In the genomic region with DNA sequence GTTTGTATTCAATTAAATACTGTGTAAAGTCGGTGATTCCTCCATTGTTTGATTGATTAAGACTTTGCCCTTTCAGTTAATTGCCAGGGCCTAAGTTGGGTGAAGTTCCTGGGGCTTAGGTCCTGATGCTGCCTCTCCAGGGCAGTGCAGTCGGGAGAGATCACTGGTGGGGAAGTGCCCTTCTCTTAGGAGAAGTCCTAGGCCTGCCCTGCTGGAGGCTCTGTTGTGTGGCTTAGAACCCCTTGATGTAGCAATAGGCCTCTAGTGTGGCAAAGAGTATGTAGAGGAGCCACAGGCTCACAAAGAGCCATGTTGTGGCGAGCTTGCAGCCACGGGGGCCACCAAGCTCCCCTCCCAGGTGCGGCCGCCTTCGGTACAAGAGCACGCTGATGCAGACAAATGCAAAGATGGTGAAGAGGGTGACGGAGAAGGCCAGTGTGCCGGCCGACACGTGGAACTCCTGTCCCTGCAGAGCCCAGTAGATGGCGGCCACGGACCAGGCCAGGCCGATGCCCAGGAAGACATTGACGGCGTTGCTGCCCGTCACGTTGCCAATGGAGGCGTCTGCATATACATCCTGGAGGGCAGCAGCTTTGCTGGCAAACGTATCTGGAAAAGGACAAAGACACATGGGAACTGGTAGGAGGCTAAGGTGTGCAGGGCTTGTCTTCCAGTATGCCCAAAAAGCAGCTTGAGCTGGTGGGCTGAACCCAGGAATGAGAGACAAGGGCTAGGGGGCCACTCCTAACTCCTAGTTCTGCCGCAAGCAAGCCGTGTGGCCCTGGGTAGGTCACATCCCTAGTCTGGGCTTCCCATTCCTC, we compare ENCODE assay signal across 10 cellular contexts.
A peak's percentile ranks its signal among the peaks of the same experiment; 100 is the strongest.
DNase-seq lines count a peak whose midpoint lies in the region; ATAC-seq and TF ChIP-seq lines count a peak whose summit lies in the region.
"Had no signal": no experiment of that assay in that cellular context is flagged by ENCODE, and none has a peak within 500 bp of the region (broad histone marks: within the 10 kb centered on the region; RNA-seq: fewer than 3 reads in every experiment).

No MANE protein-coding gene starts in this region.

- TF ChIP-seq EP300 in Ishikawa (IDR thresholded peaks at IDR 0.05; ENCODE audit: borderline replicate concordance): no peak

- H3K18ac ChIP-seq in mesenchymal stem cell (ENCODE audit: low read depth in 1 of 2, low read length in 2 of 2): no peak overlapping the region

- CTCF ChIA-PET in OCI-LY7 (lab: Charles Lee; ENCODE audit: unreplicated experiment): no interaction called here

- no peaks in the 10 kb centered on the region for H3K79me2 ChIP-seq in OCI-LY7 (ENCODE audit: insufficient read depth, low read depth, low read length)

- 20% methylated on average over 22 of the region's 23 CpGs for WGBS in mesenchymal stem cell

- POLR2A ChIA-PET in OCI-LY7 (lab: Charles Lee): no interaction called here
- POLR2A ChIA-PET in naive thymus-derived CD8-positive, alpha-beta T cell (lab: Charles Lee): no interaction called here

- H4K8ac ChIP-seq in mesenchymal stem cell (ENCODE audit: low read length): no peak overlapping the region

- H3K27me3 ChIP-seq in mesenchymal stem cell (ENCODE audit: control insufficient read depth in 1 of 2, insufficient read depth in 1 of 2, low read length in 2 of 2): peaks cover 9 to 57% of the 10 kb centered on the region in 2 experiments

- no peaks in the 10 kb centered on the region for H3K9me3 Mint-ChIP-seq in endothelial cell (ENCODE audit: unreplicated experiment)
- H3K9me3 Mint-ChIP-seq in naive thymus-derived CD8-positive, alpha-beta T cell: no peaks in the 10 kb centered on the region
- H3K9me3 Mint-ChIP-seq: IgD-negative memory B cell, naive B cell had no signal

- TF ChIP-seq CTCF in OCI-LY7 (conservative IDR thresholded peaks at IDR 0.05; ENCODE audit: low read length): 0 out of 2 replicates have a peak, but pooled peaks have one; percentile 14
- peak; percentile 35 for TF ChIP-seq CTCF in endothelial cell (IDR thresholded peaks at IDR 0.05; ENCODE audit: unreplicated experiment)

- no peaks in the 10 kb centered on the region for H4K20me1 ChIP-seq in OCI-LY7 (ENCODE audit: insufficient read depth, low read length)

- H3K4me1 ChIP-seq in OCI-LY7 (ENCODE audit: insufficient read depth, low read length, poor library complexity, severe bottlenecking) (no peaks in the 10 kb centered on the region), mesenchymal stem cell (ENCODE audit: control insufficient read depth, insufficient read depth, low read depth, low read length) (no peaks in the 10 kb centered on the region)

- no peak overlapping the region for H2AK5ac ChIP-seq in mesenchymal stem cell (ENCODE audit: low read length, severe bottlenecking)

- H3K36me3 Mint-ChIP-seq in endothelial cell (ENCODE audit: low read depth, unreplicated experiment): no peaks in the 10 kb centered on the region
- H3K36me3 Mint-ChIP-seq in naive thymus-derived CD8-positive, alpha-beta T cell: no peaks in the 10 kb centered on the region
- H3K36me3 Mint-ChIP-seq: IgD-negative memory B cell, naive B cell had no signal

- no peaks in the 10 kb centered on the region for H3K27me3 Mint-ChIP-seq in endothelial cell (ENCODE audit: unreplicated experiment)
- H3K27me3 Mint-ChIP-seq in naive thymus-derived CD8-positive, alpha-beta T cell: peaks cover 13 to 40% (median 15%) of the 10 kb centered on the region in 5 donors

- peak overlapping the region; percentile 41 for H3K9ac ChIP-seq in mesenchymal stem cell (ENCODE audit: low read length)

- peaks cover 12% of the 10 kb centered on the region for H3K4me1 Mint-ChIP-seq in endothelial cell (ENCODE audit: unreplicated experiment)
- peaks cover 0 to 2% (median 0%) of the 10 kb centered on the region in 4 donors for H3K4me1 Mint-ChIP-seq in naive thymus-derived CD8-positive, alpha-beta T cell
- H3K4me1 Mint-ChIP-seq: IgD-negative memory B cell, naive B cell had no signal

- H3K4me3 Mint-ChIP-seq in endothelial cell (ENCODE audit: unreplicated experiment): no peak overlapping the region
- H3K4me3 Mint-ChIP-seq in naive thymus-derived CD8-positive, alpha-beta T cell: no peak overlapping the region
- H3K4me3 Mint-ChIP-seq: IgD-negative memory B cell, naive B cell had no signal

- H4K91ac ChIP-seq in mesenchymal stem cell (ENCODE audit: low read length): no peak overlapping the region

- H3K4me3 ChIP-seq in OCI-LY7 (ENCODE audit: low read depth, low read length, poor library complexity, severe bottlenecking) (no peak overlapping the region), mesenchymal stem cell (ENCODE audit: insufficient read depth in 1 of 2, low read depth in 1 of 2, low read length in 2 of 2) (no peak overlapping the region)

- TF ChIP-seq RAD21 in Ishikawa (IDR thresholded peaks at IDR 0.05; ENCODE audit: low read depth): peak; percentile 82

- H3K4ac ChIP-seq in mesenchymal stem cell (ENCODE audit: low read depth in 1 of 2, low read length in 2 of 2): no peak overlapping the region

- H2BK120ac ChIP-seq in mesenchymal stem cell (ENCODE audit: low read depth, low read length): no peak overlapping the region

- no peaks in the 10 kb centered on the region for H3K9me2 ChIP-seq in OCI-LY7 (ENCODE audit: insufficient read depth, low read length)

- intact Hi-C loops in OCI-LY7 (cut with micrococcal nuclease; ENCODE audit: unreplicated experiment): no loop called here

- H3K27ac Mint-ChIP-seq in endothelial cell (ENCODE audit: unreplicated experiment): no peak overlapping the region
- H3K27ac Mint-ChIP-seq in naive thymus-derived CD8-positive, alpha-beta T cell: no peak overlapping the region
- H3K27ac Mint-ChIP-seq: IgD-negative memory B cell, naive B cell had no signal

- no peak overlapping the region for H3K14ac ChIP-seq in mesenchymal stem cell (ENCODE audit: low read length in 2 of 2)

- H2AFZ ChIP-seq in OCI-LY7 (ENCODE audit: low read length): no peak overlapping the region
- no peak overlapping the region for H2AFZ ChIP-seq in mesenchymal stem cell (ENCODE audit: low read depth, low read length)

- no peak overlapping the region for H3K4me2 ChIP-seq in OCI-LY7 (ENCODE audit: low read length)
- H3K4me2 ChIP-seq in mesenchymal stem cell (ENCODE audit: low read length, poor library complexity, severe bottlenecking): no peak overlapping the region

- no TSS peak for BruUV-seq in OCI-LY7 (replicated peaks; lab: Mats Ljungman, UMichigan)

- peak; percentile 76 for DNase-seq in DMS153 (lab: John Stamatoyannopoulos, UW)
- DNase-seq in OCI-LY7 (ENCODE audit: low spot score): no peak
- peak; percentile 86 for DNase-seq in endothelial cell (ENCODE audit: low spot score)
- peak; percentile 50 for DNase-seq in mesenchymal stem cell
- no peak for DNase-seq in naive thymus-derived CD8-positive, alpha-beta T cell
- no peak for DNase-seq in activated CD4-positive, CD25-positive, alpha-beta regulatory T cell (lab: John Stamatoyannopoulos, UW)
- DNase-seq: naive B cell had no signal

- H3K9me3 ChIP-seq in OCI-LY7 (ENCODE audit: low read length) (no peaks in the 10 kb centered on the region), mesenchymal stem cell (ENCODE audit: control insufficient read depth, low read length) (no peaks in the 10 kb centered on the region)

- no peak for ATAC-seq in GM18498 (IDR thresholded peaks at IDR 0.05; ENCODE audit: unreplicated experiment)
- no peak for ATAC-seq in naive thymus-derived CD8-positive, alpha-beta T cell

- H2BK12ac ChIP-seq in mesenchymal stem cell (ENCODE audit: low read length in 2 of 2): no peak overlapping the region

- H2BK5ac ChIP-seq in mesenchymal stem cell (ENCODE audit: low read depth, low read length, poor library complexity, severe bottlenecking): no peak overlapping the region

- no peaks in the 10 kb centered on the region for H3K79me1 ChIP-seq in mesenchymal stem cell (replicated peaks; ENCODE audit: low read length, poor library complexity, severe bottlenecking)

- no peak overlapping the region for H3K23ac ChIP-seq in mesenchymal stem cell (ENCODE audit: low read length in 2 of 2)

- H3K36me3 ChIP-seq in OCI-LY7 (ENCODE audit: insufficient read depth, low read length) (no peaks in the 10 kb centered on the region), mesenchymal stem cell (ENCODE audit: control insufficient read depth in 1 of 2, insufficient read depth in 2 of 2, low read depth in 1 of 2, low read length in 2 of 2) (no peaks in the 10 kb centered on the region)

- H2BK15ac ChIP-seq in mesenchymal stem cell (ENCODE audit: low read depth, poor library complexity, severe bottlenecking): no peak overlapping the region

- H3K27ac ChIP-seq in OCI-LY7 (ENCODE audit: low read depth, low read length, poor library complexity, severe bottlenecking) (no peak overlapping the region), mesenchymal stem cell (ENCODE audit: low read length, poor library complexity, severe bottlenecking) (no peak overlapping the region)

TF ChIP-seq in Ishikawa, 13 proteins besides CTCF, POLR2A, EP300 and RAD21:
- TF ChIP-seq MAX (IDR thresholded peaks at IDR 0.05) (peak; percentile 68), YY1 (IDR thresholded peaks at IDR 0.05; ENCODE audit: low read depth) (peak; percentile 54; the same call in 1 of the 2 replicates), CREB1 (IDR thresholded peaks at IDR 0.05; ENCODE audit: low read depth) (no peak)

Comparison
In these comparisons a context has a peak if more than half of its experiments do, and no peak if none do; other contexts are left out.
1. DNase-seq: peak in DMS153 (single experiment), endothelial cell (single experiment) and mesenchymal stem cell (single experiment); none in OCI-LY7 (single experiment), naive thymus-derived CD8-positive, alpha-beta T cell (0 of 10) and activated CD4-positive, CD25-positive, alpha-beta regulatory T cell (0 of 4).